ENCODE assay signal across 9 cellular contexts in the genomic region with DNA sequence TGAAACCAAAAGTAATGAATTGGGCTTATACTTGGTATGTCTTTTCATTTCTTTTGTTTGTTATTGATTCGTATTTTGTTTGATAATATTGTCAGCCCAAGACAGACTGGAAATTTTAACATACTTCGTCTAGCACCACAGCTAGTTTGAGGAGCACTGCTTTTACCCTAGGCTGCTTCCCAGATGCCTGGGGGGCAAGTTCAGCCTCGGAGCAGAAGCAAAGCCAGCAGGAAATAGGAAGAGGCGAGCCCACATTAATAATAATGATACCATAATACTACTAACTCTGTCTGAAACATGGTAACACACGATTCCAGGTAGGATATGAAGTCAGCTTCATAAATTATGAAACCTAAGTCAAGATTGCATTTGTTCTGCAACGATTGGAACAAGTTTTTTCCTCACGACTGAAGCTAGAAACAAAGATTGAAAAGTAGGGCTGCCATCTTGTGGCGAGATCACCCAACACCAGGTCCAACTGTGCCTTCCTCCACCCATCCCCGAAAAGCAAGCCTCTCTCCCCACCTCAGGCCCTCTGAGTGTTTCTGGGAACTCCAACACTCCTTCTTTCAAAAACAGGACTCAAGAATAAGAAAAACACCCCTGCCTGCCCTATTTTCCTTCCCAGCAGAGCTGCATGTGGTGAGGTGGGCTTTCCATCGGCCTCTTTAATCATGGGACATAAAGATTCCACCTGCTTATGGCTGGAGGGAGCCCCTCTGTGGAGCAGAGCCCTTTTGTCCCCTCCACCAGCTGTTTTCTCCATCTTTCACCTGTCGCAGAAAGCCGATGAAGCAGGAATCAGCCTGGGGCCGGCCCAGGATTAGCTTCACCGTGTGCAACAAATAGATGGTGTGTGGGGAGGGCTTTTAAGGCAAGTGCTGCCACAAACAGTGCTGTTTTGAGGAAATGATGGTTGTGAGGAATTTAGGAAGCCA.
DNase-seq lines count a peak whose midpoint lies in the region; ATAC-seq, FAIRE-seq and TF ChIP-seq lines count a peak whose summit lies in the region.
"Had no signal": no experiment of that assay in that cellular context is flagged by ENCODE, and none has a peak within 500 bp of the region (broad histone marks: within the 10 kb centered on the region; RNA-seq: fewer than 3 reads in every experiment).

No MANE protein-coding gene starts in this region.

- POLR2A ChIA-PET in GM12878 (lab: Charles Lee): no interaction called here

- FAIRE-seq in GM12878 (lab: Jason Lieb, UNC): peak; percentile 78

- H3K9me3 ChIP-seq in Loucy (ENCODE audit: insufficient read depth, low read depth, low read length): no peaks in the 10 kb centered on the region
- H3K9me3 ChIP-seq in GM12878 (replicated peaks; ENCODE audit: control insufficient read depth, insufficient read depth, low read length): no peaks in the 10 kb centered on the region

- CTCF ChIA-PET in GM12878 (lab: Yijun Ruan, JAX): interaction anchor here (0.6 to 1.5 kb wide), 10 partner anchors 9 to 330 kb away, joined by 3 to 8 read pairs (median 4); no protein-coding TSS in a partner anchor

- TF ChIP-seq CTCF in GM12865 (IDR thresholded peaks at IDR 0.05; ENCODE audit: insufficient read depth, low read depth, low read length, missing control alignments) (peak; percentile 34), Loucy (conservative IDR thresholded peaks at IDR 0.05; ENCODE audit: low read length) (peak; percentile 47), GM12878 (IDR thresholded peaks at IDR 0.05 in 2 of 3, conservative IDR thresholded peaks at IDR 0.05 in 1 of 3; ENCODE audit: control insufficient read depth in 2 of 3, extremely low read depth in 1 of 3, insufficient read depth in 1 of 3, low read depth in 3 of 3, low read length in 3 of 3) (peak; percentile 28 to 43 (median 39); a peak in 4 of 6 replicates), nephron (IDR thresholded peaks at IDR 0.05; ENCODE audit: unreplicated experiment in 3 of 3) (peak; percentile 41 to 57 (median 54))

- H3K27me3 ChIP-seq in Loucy (ENCODE audit: insufficient read depth, low read length, poor library complexity, severe bottlenecking) (no peaks in the 10 kb centered on the region), GM12878 (replicated peaks in 1 of 2; ENCODE audit: control insufficient read depth in 2 of 2, insufficient read depth in 2 of 2, low read length in 1 of 2) (no peaks in the 10 kb centered on the region; a peak in 1 of 4 replicates)

- H3K4me3 ChIP-seq in GM12865 (ENCODE audit: low read depth, low read length) (no peak overlapping the region), Loucy (ENCODE audit: low read length, poor library complexity, severe bottlenecking) (no peak overlapping the region), GM12878 (no peak overlapping the region)

- ATAC-seq in GM12878 (peak; percentile 81), HG03439 (IDR thresholded peaks at IDR 0.05; ENCODE audit: unreplicated experiment) (no peak)
- ATAC-seq in stimulated activated naive CD8-positive, alpha-beta T cell treated with anti-CD3 and anti-CD28 coated beads, Interleukin-15, Interleukin-2, amounts not matched to agents 100 U/mL and 50 U/mL, for 24 hours: no peak

- 0 out of 2 replicates have a peak, but pooled peaks have one; percentile 4 for TF ChIP-seq RAD21 in GM12878 (IDR thresholded peaks at IDR 0.05; ENCODE audit: insufficient read depth, low read depth, low read length)

- H3K27ac ChIP-seq in GM12878 (ENCODE audit: control insufficient read depth, insufficient read depth): no peak overlapping the region

- TF ChIP-seq EP300 in GM12878 (IDR thresholded peaks at IDR 0.05; ENCODE audit: borderline replicate concordance in 1 of 2, control insufficient read depth in 1 of 2, low read depth in 2 of 2, low read length in 2 of 2): no peak

- H4K20me1 ChIP-seq in Loucy (ENCODE audit: insufficient read depth, low read length, poor library complexity, severe bottlenecking): no peaks in the 10 kb centered on the region
- no peaks in the 10 kb centered on the region for H4K20me1 ChIP-seq in GM12878 (ENCODE audit: control insufficient read depth, insufficient read depth)

- in situ Hi-C loops in GM12878 (cut with MboI): loop anchor here (10.0 kb wide), 1 partner anchor 61 kb away; no protein-coding TSS in a partner anchor

- intact Hi-C loops in GM12878 (cut with micrococcal nuclease; ENCODE audit: unreplicated experiment): loop anchor here (1.0 to 5.0 kb wide), 2 partner anchors 51 to 692 kb away; no protein-coding TSS in a partner anchor

- SMC1A ChIA-PET in GM12878 (lab: Charles Lee; ENCODE audit: uncharacterized antibody, unreplicated experiment): interaction anchor here (0.6 to 1.6 kb wide), 2 partner anchors 9 to 107 kb away, joined by 3 to 10 read pairs; no protein-coding TSS in a partner anchor

- peak overlapping the region; percentile 81 for H2AFZ ChIP-seq in Loucy (ENCODE audit: low read length)
- no peak overlapping the region for H2AFZ ChIP-seq in GM12878 (ENCODE audit: control insufficient read depth, low read depth, low read length)

- no TSS peak for BruUV-seq in GM12878 (replicated peaks; lab: Mats Ljungman, UMichigan)

- H3K27ac Mint-ChIP-seq in nephron: peak overlapping the region; percentile 12 to 78 (median 43)
- H3K27ac Mint-ChIP-seq: naive B cell had no signal

- no peaks in the 10 kb centered on the region for H3K9me2 ChIP-seq in Loucy (replicated peaks; ENCODE audit: low read depth, low read length)

- no peaks in the 10 kb centered on the region for H3F3A ChIP-seq in Loucy (ENCODE audit: low read depth)

- no peaks in the 10 kb centered on the region for H3K27me3 Mint-ChIP-seq in nephron (ENCODE audit: low read depth)

- no peak for TF ChIP-seq POLR2A in GM12878 (IDR thresholded peaks at IDR 0.05; ENCODE audit: low read depth, low read length)

- H3K9ac ChIP-seq in Loucy (ENCODE audit: low read depth, low read length, poor library complexity, severe bottlenecking) (no peak overlapping the region), GM12878 (ENCODE audit: control insufficient read depth, insufficient read depth, low read length) (no peak overlapping the region)

- RAD21 ChIA-PET in GM12878 (lab: Charles Lee; ENCODE audit: unreplicated experiment): no interaction called here

- peaks cover 4% of the 10 kb centered on the region for H3K9me3 Mint-ChIP-seq in nephron

- H3K4me1 ChIP-seq in Loucy (ENCODE audit: insufficient read depth, low read length, poor library complexity, severe bottlenecking) (no peaks in the 10 kb centered on the region), GM12878 (ENCODE audit: control insufficient read depth, insufficient read depth, low read length) (no peaks in the 10 kb centered on the region)

- no peaks in the 10 kb centered on the region for H3K36me3 ChIP-seq in Loucy (ENCODE audit: insufficient read depth, low read length)
- H3K36me3 ChIP-seq in GM12878 (ENCODE audit: control insufficient read depth in 2 of 2, insufficient read depth in 2 of 2, low read length in 1 of 2): no peaks in the 10 kb centered on the region

- 27% methylated on average over 14 of the region's 14 CpGs for WGBS in GM12878 (ENCODE audit: insufficient coverage, insufficient replicate concordance, low lambda C conversion rate, missing lambda C conversion rate)

- H3K79me2 ChIP-seq in Loucy (ENCODE audit: insufficient read depth, low read length) (no peaks in the 10 kb centered on the region), GM12878 (ENCODE audit: control insufficient read depth, insufficient read depth, low read length) (no peaks in the 10 kb centered on the region)

- DNase-seq in GM12865 (ENCODE audit: low read depth) (peak; percentile 21), GM12878 (ENCODE audit: low read depth, low spot score) (no peak), NCI-H1694 (lab: John Stamatoyannopoulos, UW) (no peak)
- DNase-seq in stimulated activated naive CD8-positive, alpha-beta T cell treated with anti-CD3 and anti-CD28 coated beads, Interleukin-15, Interleukin-2, amounts not matched to agents 100 U/mL and 50 U/mL, for 24 hours: no peak
- DNase-seq in stimulated activated naive CD4-positive, alpha-beta T cell treated with Interleukin-2 at 50 U/mL for 16 hours (lab: John Stamatoyannopoulos, UW): no peak
- DNase-seq: naive B cell had no signal

- peak overlapping the region; percentile 2 for H3K4me2 ChIP-seq in Loucy (ENCODE audit: low read depth, low read length, poor library complexity, severe bottlenecking)
- H3K4me2 ChIP-seq in GM12878 (ENCODE audit: control insufficient read depth, insufficient read depth): no peak overlapping the region

- H3K4me3 Mint-ChIP-seq in nephron: peak overlapping the region in 1 of 3 experiments; percentile 5
- H3K4me3 Mint-ChIP-seq: naive B cell had no signal

- H3K36me3 Mint-ChIP-seq in nephron (ENCODE audit: low read depth): no peaks in the 10 kb centered on the region
- H3K36me3 Mint-ChIP-seq: naive B cell had no signal

- H3K4me1 Mint-ChIP-seq in nephron: peaks cover 13% of the 10 kb centered on the region
- H3K4me1 Mint-ChIP-seq: naive B cell had no signal

TF ChIP-seq in GM12878, 131 proteins besides CTCF, POLR2A, EP300 and RAD21 (continues in another document):
- no peak for TF ChIP-seq YBX1 (IDR thresholded peaks at IDR 0.05)
- TF ChIP-seq RCOR1 (conservative IDR thresholded peaks at IDR 0.05; ENCODE audit: low read depth, low read length): no peak
- TF ChIP-seq CHD2 (IDR thresholded peaks at IDR 0.05; ENCODE audit: borderline replicate concordance, low read depth, low read length): no peak
- no peak for TF ChIP-seq ESRRA (IDR thresholded peaks at IDR 0.05; ENCODE audit: low read length)
- TF ChIP-seq, protein P1, sequence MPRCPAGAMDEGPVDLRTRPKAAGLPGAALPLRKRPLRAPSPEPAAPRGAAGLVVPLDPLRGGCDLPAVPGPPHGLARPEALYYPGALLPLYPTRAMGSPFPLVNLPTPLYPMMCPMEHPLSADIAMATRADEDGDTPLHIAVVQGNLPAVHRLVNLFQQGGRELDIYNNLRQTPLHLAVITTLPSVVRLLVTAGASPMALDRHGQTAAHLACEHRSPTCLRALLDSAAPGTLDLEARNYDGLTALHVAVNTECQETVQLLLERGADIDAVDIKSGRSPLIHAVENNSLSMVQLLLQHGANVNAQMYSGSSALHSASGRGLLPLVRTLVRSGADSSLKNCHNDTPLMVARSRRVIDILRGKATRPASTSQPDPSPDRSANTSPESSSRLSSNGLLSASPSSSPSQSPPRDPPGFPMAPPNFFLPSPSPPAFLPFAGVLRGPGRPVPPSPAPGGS (IDR thresholded peaks at IDR 0.05; ENCODE audit: borderline replicate concordance, insufficient read depth, low read depth, low read length, poor library complexity, severe bottlenecking): no peak
- TF ChIP-seq, protein P2, sequence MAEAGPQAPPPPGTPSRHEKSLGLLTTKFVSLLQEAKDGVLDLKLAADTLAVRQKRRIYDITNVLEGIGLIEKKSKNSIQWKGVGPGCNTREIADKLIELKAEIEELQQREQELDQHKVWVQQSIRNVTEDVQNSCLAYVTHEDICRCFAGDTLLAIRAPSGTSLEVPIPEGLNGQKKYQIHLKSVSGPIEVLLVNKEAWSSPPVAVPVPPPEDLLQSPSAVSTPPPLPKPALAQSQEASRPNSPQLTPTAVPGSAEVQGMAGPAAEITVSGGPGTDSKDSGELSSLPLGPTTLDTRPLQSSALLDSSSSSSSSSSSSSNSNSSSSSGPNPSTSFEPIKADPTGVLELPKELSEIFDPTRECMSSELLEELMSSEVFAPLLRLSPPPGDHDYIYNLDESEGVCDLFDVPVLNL (IDR thresholded peaks at IDR 0.05; ENCODE audit: low read depth, low read length): no peak
- TF ChIP-seq STAT3 (IDR thresholded peaks at IDR 0.05; ENCODE audit: low read depth, low read length): no peak
